Comparison of ENCODE assay signal across 11 cellular contexts in genomic region chr2:144358531-144358930, GRCh38.
DNase-seq lines count a peak whose midpoint lies in the region; ATAC-seq and TF ChIP-seq lines count a peak whose summit lies in the region.
"Had no signal": no experiment of that assay in that cellular context is flagged by ENCODE, and none has a peak within 500 bp of the region (broad histone marks: within the 10 kb centered on the region; RNA-seq: fewer than 3 reads in every experiment).

No MANE protein-coding gene starts in this region.

- H3K27me3 Mint-ChIP-seq in activated B cell treated with CpG ODN at 0.5 μM for 24 hours, result no peaks in the 10 kb centered on the region
- H3K27me3 Mint-ChIP-seq: dendritic cell treated with granulocyte-macrophage colony-stimulating factor and Interleukin-4, amounts not matched to agents 40 ng/mL and 50 ng/mL, for 4 days had no signal

- H3K9ac ChIP-seq in skeletal muscle tissue (ENCODE audit: low read depth in 1 of 3, low read length in 3 of 3), result no peak overlapping the region

- peak overlapping the region; percentile 55 for H3K27ac Mint-ChIP-seq in activated B cell treated with CpG ODN at 0.5 μM for 24 hours
- H3K27ac Mint-ChIP-seq: dendritic cell treated with granulocyte-macrophage colony-stimulating factor and Interleukin-4, amounts not matched to agents 40 ng/mL and 50 ng/mL, for 4 days had no signal

- H3K9me3 Mint-ChIP-seq in activated B cell treated with CpG ODN at 0.5 μM for 24 hours, result no peaks in the 10 kb centered on the region

- no peaks in the 10 kb centered on the region for H3K27me3 ChIP-seq in skeletal muscle tissue (ENCODE audit: control insufficient read depth in 3 of 3, insufficient read depth in 3 of 3, low read length in 3 of 3)
- H3K27me3 ChIP-seq: neutrophil had no signal

- H3K4me3 ChIP-seq in skeletal muscle tissue (ENCODE audit: low read length in 3 of 3), result no peak overlapping the region

- H3K4me3 Mint-ChIP-seq in activated B cell treated with CpG ODN at 0.5 μM for 24 hours, result no peak overlapping the region
- H3K4me3 Mint-ChIP-seq: dendritic cell treated with granulocyte-macrophage colony-stimulating factor and Interleukin-4, amounts not matched to agents 40 ng/mL and 50 ng/mL, for 4 days had no signal

- H3K9me3 ChIP-seq in skeletal muscle tissue (ENCODE audit: control insufficient read depth in 3 of 3, low read length in 3 of 3), result no peaks in the 10 kb centered on the region
- H3K9me3 ChIP-seq: neutrophil had no signal

- intact Hi-C loops in activated B cell treated with CpG ODN at 0.5 μM for 24 hours (cut with micrococcal nuclease), result loop anchor here (1.0 to 2.0 kb wide), 2 partner anchors 25 to 26 kb away; a partner anchor contains a TSS

- POLR2A ChIA-PET in activated B cell treated with CpG ODN at 0.5 μM for 24 hours (lab: Charles Lee), result interaction anchor here (1.1 kb wide), 1 partner anchor 26 kb away, joined by 3 read pairs; a partner anchor contains a TSS

- peaks cover 0 to 4% (median 0%) of the 10 kb centered on the region in 3 donors for H3K4me1 ChIP-seq in skeletal muscle tissue (ENCODE audit: control insufficient read depth in 3 of 3, insufficient read depth in 3 of 3, low read length in 3 of 3)

- H3K4me1 Mint-ChIP-seq in activated B cell treated with CpG ODN at 0.5 μM for 24 hours, result peaks cover 33% of the 10 kb centered on the region

- no peak for TF ChIP-seq CTCF in activated B cell treated with CpG ODN at 0.5 μM for 24 hours (IDR thresholded peaks at IDR 0.05)

- DNase-seq in activated B cell treated with CpG ODN at 0.5 μM for 24 hours (no peak), HuH-7 (ENCODE audit: low spot score) (no peak), NCI-H187 treated with DMSO at 0.1 percent for 48 hours (lab: John Stamatoyannopoulos, UW) (no peak), COLO829 (ENCODE audit: low spot score) (no peak)
- DNase-seq: activated CD8-positive, alpha-beta memory T cell treated with anti-CD3 and anti-CD28 coated beads, Interleukin-2, amount 50 U/mL, for 4 hours; NCI-H1092 had no signal

- peak; percentile 10 for ATAC-seq in GM19395 (IDR thresholded peaks at IDR 0.05; ENCODE audit: unreplicated experiment)
- peak; percentile 3 for ATAC-seq in HG02678 (IDR thresholded peaks at IDR 0.05; ENCODE audit: unreplicated experiment)
- peak; percentile 8 for ATAC-seq in activated B cell treated with CpG ODN at 0.5 μM for 24 hours (ENCODE audit: low read depth)

- no peaks in the 10 kb centered on the region for H3K36me3 Mint-ChIP-seq in activated B cell treated with CpG ODN at 0.5 μM for 24 hours (ENCODE audit: low read depth)

- CTCF ChIA-PET in activated B cell treated with CpG ODN at 0.5 μM for 24 hours (lab: Charles Lee), result no interaction called here

- no peaks in the 10 kb centered on the region for H3K36me3 ChIP-seq in skeletal muscle tissue (ENCODE audit: control insufficient read depth in 3 of 3, insufficient read depth in 3 of 3, low read length in 3 of 3)
- H3K36me3 ChIP-seq: neutrophil had no signal

- H3K27ac ChIP-seq in skeletal muscle tissue (ENCODE audit: low read depth, low read length), result peak overlapping the region; percentile 45
- H3K27ac ChIP-seq: neutrophil had no signal
